10 cellular contexts compared by ENCODE assay signal in the genomic region with DNA sequence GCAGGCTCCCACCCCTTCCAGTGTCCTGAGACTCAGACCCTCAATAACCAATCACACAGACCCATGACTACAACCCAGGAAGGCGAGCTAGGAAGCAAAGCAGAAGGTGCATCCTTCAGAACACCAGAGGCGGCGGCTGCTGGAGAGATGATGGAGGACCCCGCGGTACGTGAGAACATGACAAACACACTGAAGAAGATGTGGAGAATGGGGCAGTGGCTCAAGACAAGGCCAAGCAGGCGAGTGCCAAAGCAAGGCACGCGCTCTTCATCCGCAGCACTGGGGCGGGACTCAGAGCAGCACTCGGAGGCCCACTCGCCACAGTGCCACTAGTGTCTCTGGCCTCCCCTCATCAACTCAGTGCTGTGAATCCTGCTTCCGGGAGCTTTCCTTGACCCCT. TPM values are rescaled to one million over a fixed set of nuclear protein-coding genes. Genes with fewer than 3 reads are reported as not detected.
"Had no signal": no experiment of that assay in that cellular context is flagged by ENCODE, and none has a peak within 500 bp of the region (broad histone marks: within the 10 kb centered on the region; RNA-seq: fewer than 3 reads in every experiment).

No MANE protein-coding gene starts in this region.

- H3K27ac ChIP-seq: neutrophil, vagina had no signal

- H3K27ac Mint-ChIP-seq: mesothelial cell of epicardium, progenitor cell of endocrine pancreas had no signal

- H3K27me3 Mint-ChIP-seq: progenitor cell of endocrine pancreas had no signal

- H3K9me3 ChIP-seq: neutrophil, thyroid gland, vagina had no signal

- ATAC-seq: right cardiac atrium had no signal

- H3K9me3 Mint-ChIP-seq: mesothelial cell of epicardium had no signal

- H3K4me3 Mint-ChIP-seq: mesothelial cell of epicardium had no signal

- DNase-seq: activated CD8-positive, alpha-beta memory T cell treated with anti-CD3 and anti-CD28 coated beads for 24 hours; cortex of kidney; effector CD8-positive, alpha-beta T cell; right cardiac atrium; thyroid gland had no signal

RNA-seq across cellular contexts. Expression of gene ERFE, which starts 13.7 kb away (rescaled TPM):
- total RNA-seq: smooth muscle cell, vagina had no signal
